In genomic region chr18:75638597-75639467, GRCh38 we compare ENCODE assay signal across 9 cellular contexts.
DNase-seq lines count a peak whose midpoint lies in the region; ATAC-seq and TF ChIP-seq lines count a peak whose summit lies in the region.
"Had no signal": no experiment of that assay in that cellular context is flagged by ENCODE, and none has a peak within 500 bp of the region (broad histone marks: within the 10 kb centered on the region; RNA-seq: fewer than 3 reads in every experiment).

No MANE protein-coding gene starts in this region.

- no peaks in the 10 kb centered on the region for H3K36me3 Mint-ChIP-seq in neural crest cell (ENCODE audit: low read depth)

- H3K9me3 Mint-ChIP-seq in neural crest cell = no peaks in the 10 kb centered on the region

- no peak for ATAC-seq in HG02759 (IDR thresholded peaks at IDR 0.05; ENCODE audit: unreplicated experiment)
- ATAC-seq in HG02840 (IDR thresholded peaks at IDR 0.05; ENCODE audit: low FRiP score, unreplicated experiment) = no peak

- DNase-seq in AG08396 (ENCODE audit: low spot score) (peak; percentile 32), NCI-H2227 (lab: John Stamatoyannopoulos, UW; ENCODE audit: unreplicated experiment) (peak; percentile 53), foreskin melanocyte (peak; percentile 46), neural crest cell (ENCODE audit: low read depth, low spot score) (peak; percentile 29), NCI-H187 (lab: John Stamatoyannopoulos, UW) (no peak), cortex of kidney (lab: John Stamatoyannopoulos, UW) (no peak)
- DNase-seq: NCI-H1436 treated with DMSO at 0.1 percent for 48 hours had no signal

- peaks cover 18% of the 10 kb centered on the region for H3K4me1 Mint-ChIP-seq in neural crest cell

- no peaks in the 10 kb centered on the region for H3K27me3 Mint-ChIP-seq in neural crest cell (ENCODE audit: low read depth)

- TF ChIP-seq CTCF in neural crest cell (conservative IDR thresholded peaks at IDR 0.05) = no peak

- H3K27ac Mint-ChIP-seq in neural crest cell (ENCODE audit: unreplicated experiment) = peak overlapping the region; percentile 98

- peak overlapping the region; percentile 77 for H3K4me3 Mint-ChIP-seq in neural crest cell

Comparison
In these comparisons a context has a peak if more than half of its experiments do, and no peak if none do; other contexts are left out.
1. DNase-seq: peak in AG08396 (single experiment), NCI-H2227 (single experiment), foreskin melanocyte (single experiment) and neural crest cell (single experiment); none in NCI-H187 (0 of 2) and cortex of kidney (single experiment).